ENCODE assay signal across 8 cellular contexts in genomic region chr6:1554881-1555569, GRCh38. TPM values are rescaled to one million over a fixed set of nuclear protein-coding genes. Genes with fewer than 3 reads are reported as not detected.
DNase-seq lines count a peak whose midpoint lies in the region; FAIRE-seq and TF ChIP-seq lines count a peak whose summit lies in the region.

No MANE protein-coding gene starts in this region.

- H3K4me3 ChIP-seq in kidney epithelial cell (ENCODE audit: low read depth, low read length), result peak overlapping the region; percentile 29

- peak; percentile 22 for TF ChIP-seq CTCF in kidney epithelial cell (IDR thresholded peaks at IDR 0.05; ENCODE audit: insufficient read depth, low read length, poor library complexity, severe bottlenecking)

- FAIRE-seq in HTR-8/SVneo (lab: Jason Lieb, UNC), result no peak

- DNase-seq in CD1c-positive myeloid dendritic cell (ENCODE audit: extremely low spot score) (peak; percentile 79), HTR-8/SVneo (ENCODE audit: insufficient read length, low spot score) (peak; percentile 25), cerebellar cortex (ENCODE audit: low spot score) (peak; percentile 55), kidney epithelial cell (ENCODE audit: low read depth) (no peak), SW480 (ENCODE audit: low spot score) (no peak), NCI-H1930 (lab: John Stamatoyannopoulos, UW) (no peak)
- DNase-seq in activated CD4-positive, alpha-beta T cell treated with anti-CD3 and anti-CD28 coated beads for 1 hour, result peak; percentile 67
- DNase-seq in stimulated activated CD4-positive, alpha-beta T cell treated with anti-CD3 and anti-CD28 coated beads, Interleukin-1b, Interleukin-23, amount 100 ng/mL, for 4 hours (ENCODE audit: low read depth in 2 of 2), result peak; percentile 55 to 77

- peaks cover 2% of the 10 kb centered on the region for H3K27me3 ChIP-seq in kidney epithelial cell (ENCODE audit: control insufficient read depth, insufficient read depth, low read length)

- H3K36me3 ChIP-seq in kidney epithelial cell (ENCODE audit: control insufficient read depth, insufficient read depth, low read length), result no peaks in the 10 kb centered on the region

RNA-seq across cellular contexts. Expression of gene FOXC1, which starts 54.7 kb away (rescaled TPM):
- total RNA-seq in kidney epithelial cell, result 26.2 and 27.6 TPM in 2 replicates

Comparison
In these comparisons a context has a peak if more than half of its experiments do, and no peak if none do; other contexts are left out.
1. DNase-seq: peak in CD1c-positive myeloid dendritic cell (single experiment), HTR-8/SVneo (single experiment), activated CD4-positive, alpha-beta T cell treated with anti-CD3 and anti-CD28 coated beads for 1 hour (single experiment), cerebellar cortex (single experiment) and stimulated activated CD4-positive, alpha-beta T cell treated with anti-CD3 and anti-CD28 coated beads, Interleukin-1b, Interleukin-23, amount 100 ng/mL, for 4 hours (2 of 2); none in kidney epithelial cell (single experiment), SW480 (single experiment) and NCI-H1930 (0 of 2).